ENCODE assay signal across 33 cellular contexts in genomic region chr9:34715639-34716215, GRCh38. TPM values are rescaled to one million over a fixed set of nuclear protein-coding genes. Genes with fewer than 3 reads are reported as not detected.
"Had no signal": no experiment of that assay in that cellular context is flagged by ENCODE, and none has a peak within 500 bp of the region (broad histone marks: within the 10 kb centered on the region; RNA-seq: fewer than 3 reads in every experiment).

No MANE protein-coding gene starts in this region.

- DNase-seq: activated B cell treated with CpG ODN at 0.5 μM for 24 hours; activated CD4-positive, alpha-beta T cell treated with anti-CD3 and anti-CD28 coated beads for 1 hour; activated CD4-positive, alpha-beta T cell treated with anti-CD3 and anti-CD28 coated beads, Interleukin-2, amount 10 ng/mL, durations not matched to agents 24 days and 14 days; activated CD4-positive, alpha-beta T cell treated with anti-CD3 and anti-CD28 coated beads, Interleukin-2, amount 50 U/mL, for 48 hours; activated CD8-positive, alpha-beta memory T cell treated with anti-CD3 and anti-CD28 coated beads, Interleukin-2, amount 10 ng/mL, durations not matched to agents 7 days and 5 days; activated effector memory CD4-positive, alpha-beta T cell treated with Interleukin-2 at 50 U/mL for 16 hours; activated naive CD4-positive, alpha-beta T cell; activated naive CD8-positive, alpha-beta T cell treated with anti-CD3 and anti-CD28 coated beads, Interleukin-2, amount 50 U/mL, for 24 hours; activated T-cell treated with anti-CD3 and anti-CD28 coated beads, Interleukin-2, amount 50 U/mL, for 24 hours; amniotic stem cell; body of pancreas; cerebellar nuclear complex; MG63; MV-4-11; NCI-H1092 treated with DMSO at 0.1 percent for 48 hours; NCI-H1417 treated with DMSO at 0.1 percent for 48 hours; NCI-H1694; NCI-H2029; NCI-H2107; NCI-H2171 treated with DMSO at 0.1 percent for 48 hours; NCI-H226; NCI-H526 treated with DMSO at 0.1 percent for 48 hours; Peyer's patch; SHP77 treated with DMSO at 0.1 percent for 48 hours; T-helper 17 cell; T-helper 9 cell had no signal

- H3K4me2 ChIP-seq: KMS-11 had no signal

- H3K4me1 ChIP-seq: ascending aorta, Peyer's patch had no signal

- H3K4me1 Mint-ChIP-seq: activated B cell treated with CpG ODN at 0.5 μM for 24 hours; activated CD4-positive, alpha-beta T cell treated with anti-CD3 and anti-CD28 coated beads, Interleukin-2, amount 10 ng/mL, durations not matched to agents 24 days and 14 days; activated CD8-positive, alpha-beta memory T cell treated with anti-CD3 and anti-CD28 coated beads, Interleukin-2, amount 10 ng/mL, durations not matched to agents 7 days and 5 days; activated naive CD4-positive, alpha-beta T cell treated with anti-CD3 and anti-CD28 coated beads, Interleukin-2, amount 50 U/mL, for 24 hours; activated naive CD8-positive, alpha-beta T cell treated with anti-CD3 and anti-CD28 coated beads, Interleukin-2, amount 50 U/mL, for 24 hours had no signal

- H3K27ac Mint-ChIP-seq: activated B cell treated with CpG ODN at 0.5 μM for 24 hours; activated CD4-positive, alpha-beta T cell treated with anti-CD3 and anti-CD28 coated beads, Interleukin-2, amount 10 ng/mL, durations not matched to agents 24 days and 14 days; activated CD8-positive, alpha-beta memory T cell treated with anti-CD3 and anti-CD28 coated beads, Interleukin-2, amount 10 ng/mL, durations not matched to agents 7 days and 5 days; activated naive CD4-positive, alpha-beta T cell treated with anti-CD3 and anti-CD28 coated beads, Interleukin-2, amount 50 U/mL, for 24 hours; activated naive CD8-positive, alpha-beta T cell treated with anti-CD3 and anti-CD28 coated beads, Interleukin-2, amount 50 U/mL, for 24 hours; activated T-cell treated with anti-CD3 and anti-CD28 coated beads, Interleukin-2, amount 50 U/mL, for 24 hours; activated T-helper 1 cell treated with anti-CD3 and anti-CD28 coated beads, Interleukin-12 subunit alpha, Interleukin-12 subunit beta, Interleukin-2, Interleukin-4 antibody, amounts not matched to agents 30 ng/mL and 10 ng/mL and 1 ng/mL, durations not matched to agents 14 hours and 24 hours and 36 hours; T-helper 17 cell had no signal

- H3K9me3 ChIP-seq: ascending aorta, body of pancreas, MG63, Peyer's patch had no signal

- H3K27me3 ChIP-seq: ascending aorta, body of pancreas, cardiac muscle cell, MG63, Peyer's patch had no signal

- H3K4me3 ChIP-seq: ascending aorta, body of pancreas, cardiac muscle cell, MG63, Peyer's patch had no signal

- H3K36me3 ChIP-seq: ascending aorta, cardiac muscle cell, MG63, Peyer's patch had no signal

- H3K4me3 Mint-ChIP-seq: activated B cell treated with CpG ODN at 0.5 μM for 24 hours; activated CD4-positive, alpha-beta T cell treated with anti-CD3 and anti-CD28 coated beads, Interleukin-2, amount 10 ng/mL, durations not matched to agents 24 days and 14 days; activated CD8-positive, alpha-beta memory T cell treated with anti-CD3 and anti-CD28 coated beads, Interleukin-2, amount 10 ng/mL, durations not matched to agents 7 days and 5 days; activated naive CD4-positive, alpha-beta T cell treated with anti-CD3 and anti-CD28 coated beads, Interleukin-2, amount 50 U/mL, for 24 hours; activated naive CD8-positive, alpha-beta T cell treated with anti-CD3 and anti-CD28 coated beads, Interleukin-2, amount 50 U/mL, for 24 hours; activated T-cell treated with anti-CD3 and anti-CD28 coated beads, Interleukin-2, amount 50 U/mL, for 24 hours; activated T-helper 1 cell treated with anti-CD3 and anti-CD28 coated beads, Interleukin-12 subunit alpha, Interleukin-12 subunit beta, Interleukin-2, Interleukin-4 antibody, amounts not matched to agents 30 ng/mL and 10 ng/mL and 1 ng/mL, durations not matched to agents 14 hours and 24 hours and 36 hours; T-helper 17 cell had no signal

- ATAC-seq: activated CD8-positive, alpha-beta memory T cell treated with anti-CD3 and anti-CD28 coated beads, Interleukin-2, amount 10 ng/mL, durations not matched to agents 7 days and 5 days; activated naive CD8-positive, alpha-beta T cell treated with anti-CD3 and anti-CD28 coated beads, Interleukin-2, amount 50 U/mL, for 24 hours; body of pancreas; T-helper 17 cell had no signal

- H3K9me3 Mint-ChIP-seq: activated B cell treated with CpG ODN at 0.5 μM for 24 hours; activated CD4-positive, alpha-beta T cell treated with anti-CD3 and anti-CD28 coated beads, Interleukin-2, amount 10 ng/mL, durations not matched to agents 24 days and 14 days; activated naive CD4-positive, alpha-beta T cell treated with anti-CD3 and anti-CD28 coated beads, Interleukin-2, amount 50 U/mL, for 24 hours; activated naive CD8-positive, alpha-beta T cell treated with anti-CD3 and anti-CD28 coated beads, Interleukin-2, amount 50 U/mL, for 24 hours; activated T-cell treated with anti-CD3 and anti-CD28 coated beads, Interleukin-2, amount 50 U/mL, for 24 hours; activated T-helper 1 cell treated with anti-CD3 and anti-CD28 coated beads, Interleukin-12 subunit alpha, Interleukin-12 subunit beta, Interleukin-2, Interleukin-4 antibody, amounts not matched to agents 30 ng/mL and 10 ng/mL and 1 ng/mL, durations not matched to agents 14 hours and 24 hours and 36 hours had no signal

- H3K9ac ChIP-seq: KMS-11 had no signal

- H3K36me3 Mint-ChIP-seq: activated CD8-positive, alpha-beta memory T cell treated with anti-CD3 and anti-CD28 coated beads, Interleukin-2, amount 10 ng/mL, durations not matched to agents 7 days and 5 days; activated naive CD4-positive, alpha-beta T cell treated with anti-CD3 and anti-CD28 coated beads, Interleukin-2, amount 50 U/mL, for 24 hours had no signal

- H3K27ac ChIP-seq: ascending aorta, body of pancreas, cardiac muscle cell, KMS-11, Peyer's patch had no signal

RNA-seq across cellular contexts. Expression of gene CCL21, which starts 5.8 kb away (rescaled TPM):
- total RNA-seq: activated B cell treated with CpG ODN at 0.5 μM for 24 hours; activated CD4-positive, alpha-beta T cell treated with anti-CD3 and anti-CD28 coated beads, Interleukin-2, amount 10 ng/mL, durations not matched to agents 24 days and 14 days; activated CD8-positive, alpha-beta memory T cell treated with anti-CD3 and anti-CD28 coated beads, Interleukin-2, amount 10 ng/mL, durations not matched to agents 7 days and 5 days; activated T-helper 1 cell treated with anti-CD3 and anti-CD28 coated beads, Interleukin-12 subunit alpha, Interleukin-12 subunit beta, Interleukin-2, Interleukin-4 antibody, amounts not matched to agents 30 ng/mL and 10 ng/mL and 1 ng/mL, durations not matched to agents 14 hours and 24 hours and 36 hours; NCI-H460; SK-MEL-5; T-helper 17 cell had no signal

RNA-seq across cellular contexts. Expression of gene CCL19, which starts 24.7 kb away (rescaled TPM):
- total RNA-seq: activated B cell treated with CpG ODN at 0.5 μM for 24 hours; activated CD4-positive, alpha-beta T cell treated with anti-CD3 and anti-CD28 coated beads, Interleukin-2, amount 10 ng/mL, durations not matched to agents 24 days and 14 days; activated CD8-positive, alpha-beta memory T cell treated with anti-CD3 and anti-CD28 coated beads, Interleukin-2, amount 10 ng/mL, durations not matched to agents 7 days and 5 days; activated T-helper 1 cell treated with anti-CD3 and anti-CD28 coated beads, Interleukin-12 subunit alpha, Interleukin-12 subunit beta, Interleukin-2, Interleukin-4 antibody, amounts not matched to agents 30 ng/mL and 10 ng/mL and 1 ng/mL, durations not matched to agents 14 hours and 24 hours and 36 hours; body of pancreas; cardiac muscle cell; NCI-H460; Peyer's patch; SK-MEL-5; T-helper 17 cell had no signal
- polyA plus RNA-seq: cardiac muscle cell had no signal

RNA-seq across cellular contexts. Expression of gene CCL27, which starts 53.3 kb away (rescaled TPM):
- total RNA-seq: activated B cell treated with CpG ODN at 0.5 μM for 24 hours; activated CD8-positive, alpha-beta memory T cell treated with anti-CD3 and anti-CD28 coated beads, Interleukin-2, amount 10 ng/mL, durations not matched to agents 7 days and 5 days; body of pancreas; Peyer's patch; SK-MEL-5; T-helper 17 cell had no signal
